In genomic region chr4:7861440-7861881, GRCh38 we compare ENCODE assay signal across 1 cellular context.
TF ChIP-seq lines count a peak whose summit lies in the region.

No MANE protein-coding gene starts in this region.

TF ChIP-seq in HepG2, 621 proteins besides CTCF, POLR2A, EP300 and RAD21 (continued from another document):
- TF ChIP-seq UBTF (CRISPR knock-in tag; IDR thresholded peaks at IDR 0.05) (no peak), ZNF703 (CRISPR knock-in tag; IDR thresholded peaks at IDR 0.05; ENCODE audit: borderline replicate concordance) (no peak), ZNF30 (CRISPR knock-in tag; IDR thresholded peaks at IDR 0.05) (no peak), ATM (IDR thresholded peaks at IDR 0.05; ENCODE audit: borderline replicate concordance) (no peak)
